Comparison of ENCODE assay signal across 1 cellular context in the genomic region with DNA sequence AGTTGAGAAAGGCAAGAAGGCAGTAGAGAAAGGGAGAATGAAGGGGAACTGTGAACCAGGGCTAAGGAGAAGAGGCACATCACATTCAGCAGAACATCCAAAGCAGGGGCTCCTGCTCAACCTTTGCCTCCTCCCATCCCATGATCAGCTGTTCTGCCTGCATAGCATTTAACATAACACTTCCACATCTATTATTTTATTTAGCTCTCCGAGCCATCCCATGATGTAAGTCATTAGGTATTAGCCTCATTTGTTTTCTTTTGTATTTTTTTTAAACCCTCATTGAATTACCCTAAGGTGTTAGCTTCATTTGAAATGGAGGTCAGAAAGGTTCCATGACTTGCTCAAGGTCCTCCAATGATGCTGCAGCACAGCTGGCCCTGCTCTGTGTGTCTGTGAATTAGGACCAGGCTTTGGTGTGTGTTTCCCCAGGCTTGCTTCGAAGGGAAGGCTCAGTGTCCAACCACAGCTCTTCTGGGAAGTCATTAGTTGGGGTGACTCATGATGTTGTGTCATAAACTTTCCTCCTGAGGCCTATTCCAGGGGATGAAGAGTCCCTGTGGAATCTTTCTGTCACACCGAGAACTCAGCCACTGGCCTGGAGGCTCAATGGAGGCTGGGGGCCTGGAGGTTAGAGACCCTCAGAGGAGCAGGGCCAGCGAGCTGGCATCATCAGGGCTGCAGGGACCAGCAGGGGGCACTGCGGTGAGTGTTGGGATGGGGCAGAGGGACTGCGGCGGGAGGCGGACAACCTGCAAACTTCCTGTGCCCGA.
TF ChIP-seq lines count a peak whose summit lies in the region.

No MANE protein-coding gene starts in this region.

TF ChIP-seq in HEK293, 187 proteins besides CTCF, POLR2A, EP300 and RAD21 (continued from another document):
- TF ChIP-seq, protein P1, sequence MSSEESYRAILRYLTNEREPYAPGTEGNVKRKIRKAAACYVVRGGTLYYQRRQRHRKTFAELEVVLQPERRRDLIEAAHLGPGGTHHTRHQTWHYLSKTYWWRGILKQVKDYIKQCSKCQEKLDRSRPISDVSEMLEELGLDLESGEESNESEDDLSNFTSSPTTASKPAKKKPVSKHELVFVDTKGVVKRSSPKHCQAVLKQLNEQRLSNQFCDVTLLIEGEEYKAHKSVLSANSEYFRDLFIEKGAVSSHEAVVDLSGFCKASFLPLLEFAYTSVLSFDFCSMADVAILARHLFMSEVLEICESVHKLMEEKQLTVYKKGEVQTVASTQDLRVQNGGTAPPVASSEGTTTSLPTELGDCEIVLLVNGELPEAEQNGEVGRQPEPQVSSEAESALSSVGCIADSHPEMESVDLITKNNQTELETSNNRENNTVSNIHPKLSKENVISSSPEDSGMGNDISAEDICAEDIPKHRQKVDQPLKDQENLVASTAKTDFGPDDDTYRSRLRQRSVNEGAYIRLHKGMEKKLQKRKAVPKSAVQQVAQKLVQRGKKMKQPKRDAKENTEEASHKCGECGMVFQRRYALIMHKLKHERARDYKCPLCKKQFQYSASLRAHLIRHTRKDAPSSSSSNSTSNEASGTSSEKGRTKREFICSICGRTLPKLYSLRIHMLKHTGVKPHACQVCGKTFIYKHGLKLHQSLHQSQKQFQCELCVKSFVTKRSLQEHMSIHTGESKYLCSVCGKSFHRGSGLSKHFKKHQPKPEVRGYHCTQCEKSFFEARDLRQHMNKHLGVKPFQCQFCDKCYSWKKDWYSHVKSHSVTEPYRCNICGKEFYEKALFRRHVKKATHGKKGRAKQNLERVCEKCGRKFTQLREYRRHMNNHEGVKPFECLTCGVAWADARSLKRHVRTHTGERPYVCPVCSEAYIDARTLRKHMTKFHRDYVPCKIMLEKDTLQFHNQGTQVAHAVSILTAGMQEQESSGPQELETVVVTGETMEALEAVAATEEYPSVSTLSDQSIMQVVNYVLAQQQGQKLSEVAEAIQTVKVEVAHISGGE (tag by site-specific recombination; conservative IDR thresholded peaks at IDR 0.05; ENCODE audit: low read depth): 0 out of 2 replicates have a peak, but pooled peaks have one; percentile 30
- no peak for TF ChIP-seq TRIM28 (IDR thresholded peaks at IDR 0.05; ENCODE audit: borderline replicate concordance, low read length)
- peak; percentile 63 for TF ChIP-seq ZNF366 (tag by site-specific recombination; conservative IDR thresholded peaks at IDR 0.05)
- TF ChIP-seq, protein P2, sequence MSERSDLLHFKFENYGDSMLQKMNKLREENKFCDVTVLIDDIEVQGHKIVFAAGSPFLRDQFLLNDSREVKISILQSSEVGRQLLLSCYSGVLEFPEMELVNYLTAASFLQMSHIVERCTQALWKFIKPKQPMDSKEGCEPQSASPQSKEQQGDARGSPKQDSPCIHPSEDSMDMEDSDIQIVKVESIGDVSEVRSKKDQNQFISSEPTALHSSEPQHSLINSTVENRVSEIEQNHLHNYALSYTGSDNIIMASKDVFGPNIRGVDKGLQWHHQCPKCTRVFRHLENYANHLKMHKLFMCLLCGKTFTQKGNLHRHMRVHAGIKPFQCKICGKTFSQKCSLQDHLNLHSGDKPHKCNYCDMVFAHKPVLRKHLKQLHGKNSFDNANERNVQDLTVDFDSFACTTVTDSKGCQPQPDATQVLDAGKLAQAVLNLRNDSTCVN (tag by site-specific recombination; optimal IDR thresholded peaks at IDR 0.05): no peak
- no peak for TF ChIP-seq ZNF426 (tag by site-specific recombination; IDR thresholded peaks at IDR 0.05)
- TF ChIP-seq, protein P3, sequence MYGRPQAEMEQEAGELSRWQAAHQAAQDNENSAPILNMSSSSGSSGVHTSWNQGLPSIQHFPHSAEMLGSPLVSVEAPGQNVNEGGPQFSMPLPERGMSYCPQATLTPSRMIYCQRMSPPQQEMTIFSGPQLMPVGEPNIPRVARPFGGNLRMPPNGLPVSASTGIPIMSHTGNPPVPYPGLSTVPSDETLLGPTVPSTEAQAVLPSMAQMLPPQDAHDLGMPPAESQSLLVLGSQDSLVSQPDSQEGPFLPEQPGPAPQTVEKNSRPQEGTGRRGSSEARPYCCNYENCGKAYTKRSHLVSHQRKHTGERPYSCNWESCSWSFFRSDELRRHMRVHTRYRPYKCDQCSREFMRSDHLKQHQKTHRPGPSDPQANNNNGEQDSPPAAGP (tag by site-specific recombination; IDR thresholded peaks at IDR 0.05): peak; percentile 74; the same call in 1 of the 2 replicates
- TF ChIP-seq, protein P4, sequence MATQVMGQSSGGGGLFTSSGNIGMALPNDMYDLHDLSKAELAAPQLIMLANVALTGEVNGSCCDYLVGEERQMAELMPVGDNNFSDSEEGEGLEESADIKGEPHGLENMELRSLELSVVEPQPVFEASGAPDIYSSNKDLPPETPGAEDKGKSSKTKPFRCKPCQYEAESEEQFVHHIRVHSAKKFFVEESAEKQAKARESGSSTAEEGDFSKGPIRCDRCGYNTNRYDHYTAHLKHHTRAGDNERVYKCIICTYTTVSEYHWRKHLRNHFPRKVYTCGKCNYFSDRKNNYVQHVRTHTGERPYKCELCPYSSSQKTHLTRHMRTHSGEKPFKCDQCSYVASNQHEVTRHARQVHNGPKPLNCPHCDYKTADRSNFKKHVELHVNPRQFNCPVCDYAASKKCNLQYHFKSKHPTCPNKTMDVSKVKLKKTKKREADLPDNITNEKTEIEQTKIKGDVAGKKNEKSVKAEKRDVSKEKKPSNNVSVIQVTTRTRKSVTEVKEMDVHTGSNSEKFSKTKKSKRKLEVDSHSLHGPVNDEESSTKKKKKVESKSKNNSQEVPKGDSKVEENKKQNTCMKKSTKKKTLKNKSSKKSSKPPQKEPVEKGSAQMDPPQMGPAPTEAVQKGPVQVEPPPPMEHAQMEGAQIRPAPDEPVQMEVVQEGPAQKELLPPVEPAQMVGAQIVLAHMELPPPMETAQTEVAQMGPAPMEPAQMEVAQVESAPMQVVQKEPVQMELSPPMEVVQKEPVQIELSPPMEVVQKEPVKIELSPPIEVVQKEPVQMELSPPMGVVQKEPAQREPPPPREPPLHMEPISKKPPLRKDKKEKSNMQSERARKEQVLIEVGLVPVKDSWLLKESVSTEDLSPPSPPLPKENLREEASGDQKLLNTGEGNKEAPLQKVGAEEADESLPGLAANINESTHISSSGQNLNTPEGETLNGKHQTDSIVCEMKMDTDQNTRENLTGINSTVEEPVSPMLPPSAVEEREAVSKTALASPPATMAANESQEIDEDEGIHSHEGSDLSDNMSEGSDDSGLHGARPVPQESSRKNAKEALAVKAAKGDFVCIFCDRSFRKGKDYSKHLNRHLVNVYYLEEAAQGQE (tag by site-specific recombination; IDR thresholded peaks at IDR 0.05): no peak
- peak; percentile 73 for TF ChIP-seq ZNF660 (tag by site-specific recombination; IDR thresholded peaks at IDR 0.05)
- no peak for TF ChIP-seq SALL2 (tag by site-specific recombination; IDR thresholded peaks at IDR 0.05; ENCODE audit: borderline replicate concordance)
- peak; percentile 73 for TF ChIP-seq ZNF600 (tag by site-specific recombination; IDR thresholded peaks at IDR 0.05)
- TF ChIP-seq ZFHX2 (tag by site-specific recombination; conservative IDR thresholded peaks at IDR 0.05): no peak
- TF ChIP-seq ZNF394 (tag by site-specific recombination; IDR thresholded peaks at IDR 0.05; ENCODE audit: borderline replicate concordance): peak; percentile 12; the same call in 1 of the 2 replicates
- TF ChIP-seq, protein P5, sequence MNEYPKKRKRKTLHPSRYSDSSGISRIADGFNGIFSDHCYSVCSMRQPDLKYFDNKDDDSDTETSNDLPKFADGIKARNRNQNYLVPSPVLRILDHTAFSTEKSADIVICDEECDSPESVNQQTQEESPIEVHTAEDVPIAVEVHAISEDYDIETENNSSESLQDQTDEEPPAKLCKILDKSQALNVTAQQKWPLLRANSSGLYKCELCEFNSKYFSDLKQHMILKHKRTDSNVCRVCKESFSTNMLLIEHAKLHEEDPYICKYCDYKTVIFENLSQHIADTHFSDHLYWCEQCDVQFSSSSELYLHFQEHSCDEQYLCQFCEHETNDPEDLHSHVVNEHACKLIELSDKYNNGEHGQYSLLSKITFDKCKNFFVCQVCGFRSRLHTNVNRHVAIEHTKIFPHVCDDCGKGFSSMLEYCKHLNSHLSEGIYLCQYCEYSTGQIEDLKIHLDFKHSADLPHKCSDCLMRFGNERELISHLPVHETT (tag by site-specific recombination; IDR thresholded peaks at IDR 0.05): 0 out of 2 replicates have a peak, but pooled peaks have one; percentile 19
- no peak for TF ChIP-seq ZNF707 (tag by site-specific recombination; IDR thresholded peaks at IDR 0.05)
- TF ChIP-seq HOXA7 (CRISPR knock-in tag; IDR thresholded peaks at IDR 0.05; ENCODE audit: borderline replicate concordance): no peak
- TF ChIP-seq, protein P6, sequence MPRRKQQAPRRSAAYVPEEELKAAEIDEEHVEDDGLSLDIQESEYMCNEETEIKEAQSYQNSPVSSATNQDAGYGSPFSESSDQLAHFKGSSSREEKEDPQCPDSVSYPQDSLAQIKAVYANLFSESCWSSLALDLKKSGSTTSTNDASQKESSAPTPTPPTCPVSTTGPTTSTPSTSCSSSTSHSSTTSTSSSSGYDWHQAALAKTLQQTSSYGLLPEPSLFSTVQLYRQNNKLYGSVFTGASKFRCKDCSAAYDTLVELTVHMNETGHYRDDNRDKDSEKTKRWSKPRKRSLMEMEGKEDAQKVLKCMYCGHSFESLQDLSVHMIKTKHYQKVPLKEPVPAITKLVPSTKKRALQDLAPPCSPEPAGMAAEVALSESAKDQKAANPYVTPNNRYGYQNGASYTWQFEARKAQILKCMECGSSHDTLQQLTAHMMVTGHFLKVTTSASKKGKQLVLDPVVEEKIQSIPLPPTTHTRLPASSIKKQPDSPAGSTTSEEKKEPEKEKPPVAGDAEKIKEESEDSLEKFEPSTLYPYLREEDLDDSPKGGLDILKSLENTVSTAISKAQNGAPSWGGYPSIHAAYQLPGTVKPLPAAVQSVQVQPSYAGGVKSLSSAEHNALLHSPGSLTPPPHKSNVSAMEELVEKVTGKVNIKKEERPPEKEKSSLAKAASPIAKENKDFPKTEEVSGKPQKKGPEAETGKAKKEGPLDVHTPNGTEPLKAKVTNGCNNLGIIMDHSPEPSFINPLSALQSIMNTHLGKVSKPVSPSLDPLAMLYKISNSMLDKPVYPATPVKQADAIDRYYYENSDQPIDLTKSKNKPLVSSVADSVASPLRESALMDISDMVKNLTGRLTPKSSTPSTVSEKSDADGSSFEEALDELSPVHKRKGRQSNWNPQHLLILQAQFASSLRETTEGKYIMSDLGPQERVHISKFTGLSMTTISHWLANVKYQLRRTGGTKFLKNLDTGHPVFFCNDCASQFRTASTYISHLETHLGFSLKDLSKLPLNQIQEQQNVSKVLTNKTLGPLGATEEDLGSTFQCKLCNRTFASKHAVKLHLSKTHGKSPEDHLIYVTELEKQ (tag by site-specific recombination; IDR thresholded peaks at IDR 0.05; ENCODE audit: borderline replicate concordance): no peak
- TF ChIP-seq, protein P7, sequence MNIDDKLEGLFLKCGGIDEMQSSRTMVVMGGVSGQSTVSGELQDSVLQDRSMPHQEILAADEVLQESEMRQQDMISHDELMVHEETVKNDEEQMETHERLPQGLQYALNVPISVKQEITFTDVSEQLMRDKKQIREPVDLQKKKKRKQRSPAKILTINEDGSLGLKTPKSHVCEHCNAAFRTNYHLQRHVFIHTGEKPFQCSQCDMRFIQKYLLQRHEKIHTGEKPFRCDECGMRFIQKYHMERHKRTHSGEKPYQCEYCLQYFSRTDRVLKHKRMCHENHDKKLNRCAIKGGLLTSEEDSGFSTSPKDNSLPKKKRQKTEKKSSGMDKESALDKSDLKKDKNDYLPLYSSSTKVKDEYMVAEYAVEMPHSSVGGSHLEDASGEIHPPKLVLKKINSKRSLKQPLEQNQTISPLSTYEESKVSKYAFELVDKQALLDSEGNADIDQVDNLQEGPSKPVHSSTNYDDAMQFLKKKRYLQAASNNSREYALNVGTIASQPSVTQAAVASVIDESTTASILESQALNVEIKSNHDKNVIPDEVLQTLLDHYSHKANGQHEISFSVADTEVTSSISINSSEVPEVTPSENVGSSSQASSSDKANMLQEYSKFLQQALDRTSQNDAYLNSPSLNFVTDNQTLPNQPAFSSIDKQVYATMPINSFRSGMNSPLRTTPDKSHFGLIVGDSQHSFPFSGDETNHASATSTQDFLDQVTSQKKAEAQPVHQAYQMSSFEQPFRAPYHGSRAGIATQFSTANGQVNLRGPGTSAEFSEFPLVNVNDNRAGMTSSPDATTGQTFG (tag by site-specific recombination; IDR thresholded peaks at IDR 0.05; ENCODE audit: borderline replicate concordance): no peak
- TF ChIP-seq ZBTB21 (tag by site-specific recombination; IDR thresholded peaks at IDR 0.05): peak; percentile 35; the same call in 1 of the 2 replicates
- TF ChIP-seq ZNF223 (tag by site-specific recombination; IDR thresholded peaks at IDR 0.05): no peak
- no peak for TF ChIP-seq ZNF146 (tag by site-specific recombination; IDR thresholded peaks at IDR 0.05)
- TF ChIP-seq, protein P8, sequence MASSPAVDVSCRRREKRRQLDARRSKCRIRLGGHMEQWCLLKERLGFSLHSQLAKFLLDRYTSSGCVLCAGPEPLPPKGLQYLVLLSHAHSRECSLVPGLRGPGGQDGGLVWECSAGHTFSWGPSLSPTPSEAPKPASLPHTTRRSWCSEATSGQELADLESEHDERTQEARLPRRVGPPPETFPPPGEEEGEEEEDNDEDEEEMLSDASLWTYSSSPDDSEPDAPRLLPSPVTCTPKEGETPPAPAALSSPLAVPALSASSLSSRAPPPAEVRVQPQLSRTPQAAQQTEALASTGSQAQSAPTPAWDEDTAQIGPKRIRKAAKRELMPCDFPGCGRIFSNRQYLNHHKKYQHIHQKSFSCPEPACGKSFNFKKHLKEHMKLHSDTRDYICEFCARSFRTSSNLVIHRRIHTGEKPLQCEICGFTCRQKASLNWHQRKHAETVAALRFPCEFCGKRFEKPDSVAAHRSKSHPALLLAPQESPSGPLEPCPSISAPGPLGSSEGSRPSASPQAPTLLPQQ (tag by site-specific recombination; IDR thresholded peaks at IDR 0.05): 0 out of 2 replicates have a peak, but pooled peaks have one; percentile 15
- peak; percentile 72 for TF ChIP-seq ZNF335 (tag by site-specific recombination; conservative IDR thresholded peaks at IDR 0.05)
- no peak for TF ChIP-seq PRDM1 (tag by site-specific recombination; IDR thresholded peaks at IDR 0.05)
- TF ChIP-seq ZXDB (tag by site-specific recombination; IDR thresholded peaks at IDR 0.05): no peak
- TF ChIP-seq, protein P9, sequence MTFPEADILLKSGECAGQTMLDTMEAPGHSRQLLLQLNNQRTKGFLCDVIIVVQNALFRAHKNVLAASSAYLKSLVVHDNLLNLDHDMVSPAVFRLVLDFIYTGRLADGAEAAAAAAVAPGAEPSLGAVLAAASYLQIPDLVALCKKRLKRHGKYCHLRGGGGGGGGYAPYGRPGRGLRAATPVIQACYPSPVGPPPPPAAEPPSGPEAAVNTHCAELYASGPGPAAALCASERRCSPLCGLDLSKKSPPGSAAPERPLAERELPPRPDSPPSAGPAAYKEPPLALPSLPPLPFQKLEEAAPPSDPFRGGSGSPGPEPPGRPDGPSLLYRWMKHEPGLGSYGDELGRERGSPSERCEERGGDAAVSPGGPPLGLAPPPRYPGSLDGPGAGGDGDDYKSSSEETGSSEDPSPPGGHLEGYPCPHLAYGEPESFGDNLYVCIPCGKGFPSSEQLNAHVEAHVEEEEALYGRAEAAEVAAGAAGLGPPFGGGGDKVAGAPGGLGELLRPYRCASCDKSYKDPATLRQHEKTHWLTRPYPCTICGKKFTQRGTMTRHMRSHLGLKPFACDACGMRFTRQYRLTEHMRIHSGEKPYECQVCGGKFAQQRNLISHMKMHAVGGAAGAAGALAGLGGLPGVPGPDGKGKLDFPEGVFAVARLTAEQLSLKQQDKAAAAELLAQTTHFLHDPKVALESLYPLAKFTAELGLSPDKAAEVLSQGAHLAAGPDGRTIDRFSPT (tag by site-specific recombination; IDR thresholded peaks at IDR 0.05): no peak
TF ChIP-seq in HEK293: peak in this region for 16.
